In the genomic region with DNA sequence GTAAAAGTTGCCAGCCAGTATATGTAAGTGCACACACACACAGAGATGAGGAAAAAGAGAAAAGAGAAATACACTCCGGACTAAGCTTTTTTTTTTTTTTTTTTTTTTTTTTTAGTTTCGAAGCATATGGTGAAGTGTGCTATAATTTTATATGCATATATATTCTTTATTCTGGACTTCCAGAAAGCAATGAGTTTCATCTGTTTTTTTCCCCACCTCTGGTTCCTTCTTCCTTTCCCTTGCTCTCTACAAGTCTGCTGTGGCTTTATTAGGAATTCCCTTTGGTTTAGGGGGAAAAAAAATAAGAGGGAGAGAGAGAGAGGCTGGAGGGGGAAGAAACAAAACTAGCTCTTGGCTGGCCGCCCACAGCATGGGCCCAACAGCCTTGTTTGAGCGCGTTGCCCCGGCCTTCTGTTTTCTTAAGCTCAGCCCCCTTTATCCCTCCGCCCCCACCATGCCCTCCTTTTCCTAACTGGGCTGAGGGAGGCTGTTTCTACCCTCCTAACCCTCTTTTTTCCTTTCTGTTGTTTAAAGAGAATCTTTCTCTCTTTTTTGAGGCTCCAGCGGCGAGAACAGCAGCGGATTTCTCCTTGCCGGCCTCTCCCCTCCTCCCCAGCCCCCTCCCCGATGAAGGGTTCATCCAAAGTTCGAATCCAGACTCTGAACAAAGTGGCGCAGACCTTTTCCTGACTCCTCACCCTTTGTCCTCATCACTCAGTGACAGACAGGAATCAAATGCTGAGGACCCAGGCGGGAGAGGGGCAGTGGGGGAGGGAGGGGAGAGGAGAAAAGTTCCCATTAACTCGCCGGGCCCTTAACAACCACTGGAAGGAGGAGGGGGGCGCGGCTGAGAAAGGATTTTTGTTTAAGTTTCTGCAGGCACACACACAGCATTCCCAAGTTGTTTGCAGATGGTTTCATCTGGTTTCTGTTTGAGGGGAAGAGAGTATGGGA, we compare ENCODE assay signal across 1 cellular context.
TF ChIP-seq lines count a peak whose summit lies in the region.

No MANE protein-coding gene starts in this region.

TF ChIP-seq in H1, 55 proteins besides CTCF, POLR2A, EP300 and RAD21:
- no peak for TF ChIP-seq POLR2AphosphoS5 (IDR thresholded peaks at IDR 0.05; ENCODE audit: low read depth, low read length)
- TF ChIP-seq GTF2F1 (IDR thresholded peaks at IDR 0.05; ENCODE audit: borderline replicate concordance, low read depth, low read length): no peak
- no peak for TF ChIP-seq CEBPB (IDR thresholded peaks at IDR 0.05; ENCODE audit: low read depth, low read length)
- TF ChIP-seq PHF8 (conservative IDR thresholded peaks at IDR 0.05; ENCODE audit: low read depth, low read length): no peak
- TF ChIP-seq HDAC6 (IDR thresholded peaks at IDR 0.05; ENCODE audit: low read depth, low read length): no peak
- no peak for TF ChIP-seq BRCA1 (IDR thresholded peaks at IDR 0.05; ENCODE audit: low read depth, low read length)
- TF ChIP-seq KDM5A (IDR thresholded peaks at IDR 0.05; ENCODE audit: low read length): no peak
- TF ChIP-seq CBX5 (IDR thresholded peaks at IDR 0.05; ENCODE audit: low read depth, low read length): no peak
- peak; percentile 16; the same call in 1 of the 2 replicates for TF ChIP-seq SP1 (IDR thresholded peaks at IDR 0.05; ENCODE audit: low read depth, low read length)
- TF ChIP-seq EGR1 (IDR thresholded peaks at IDR 0.05; ENCODE audit: borderline replicate concordance, low read depth, low read length): no peak
- TF ChIP-seq CBX8 (IDR thresholded peaks at IDR 0.05; ENCODE audit: borderline replicate concordance, low read depth, low read length): no peak
- no peak for TF ChIP-seq KDM1A (IDR thresholded peaks at IDR 0.05; ENCODE audit: borderline replicate concordance, low read length)
- TF ChIP-seq ZNF274 (IDR thresholded peaks at IDR 0.05; ENCODE audit: borderline replicate concordance, extremely low read depth, low read length): no peak
- no peak for TF ChIP-seq SAP30 (IDR thresholded peaks at IDR 0.05; ENCODE audit: insufficient read depth, insufficient replicate concordance, low read length)
- TF ChIP-seq GABPA (IDR thresholded peaks at IDR 0.05; ENCODE audit: borderline replicate concordance, insufficient read depth, low read length): no peak
- no peak for TF ChIP-seq CTBP2 (IDR thresholded peaks at IDR 0.05; ENCODE audit: borderline replicate concordance, insufficient read depth, insufficient read length, low read length)
- no peak for TF ChIP-seq SP2 (IDR thresholded peaks at IDR 0.05; ENCODE audit: low read length)
- TF ChIP-seq RNF2 (IDR thresholded peaks at IDR 0.05; ENCODE audit: borderline replicate concordance, low read depth, low read length, missing control alignments, poor library complexity, severe bottlenecking): no peak
- TF ChIP-seq POU5F1 (IDR thresholded peaks at IDR 0.05; ENCODE audit: low read depth, low read length): no peak
- TF ChIP-seq RBBP5 (IDR thresholded peaks at IDR 0.05; ENCODE audit: borderline replicate concordance, low read depth, low read length): no peak
- TF ChIP-seq CHD2 (IDR thresholded peaks at IDR 0.05; ENCODE audit: low read length): no peak
- no peak for TF ChIP-seq FOSL1 (IDR thresholded peaks at IDR 0.05; ENCODE audit: insufficient read depth, low read depth, low read length)
- TF ChIP-seq, protein P1, sequence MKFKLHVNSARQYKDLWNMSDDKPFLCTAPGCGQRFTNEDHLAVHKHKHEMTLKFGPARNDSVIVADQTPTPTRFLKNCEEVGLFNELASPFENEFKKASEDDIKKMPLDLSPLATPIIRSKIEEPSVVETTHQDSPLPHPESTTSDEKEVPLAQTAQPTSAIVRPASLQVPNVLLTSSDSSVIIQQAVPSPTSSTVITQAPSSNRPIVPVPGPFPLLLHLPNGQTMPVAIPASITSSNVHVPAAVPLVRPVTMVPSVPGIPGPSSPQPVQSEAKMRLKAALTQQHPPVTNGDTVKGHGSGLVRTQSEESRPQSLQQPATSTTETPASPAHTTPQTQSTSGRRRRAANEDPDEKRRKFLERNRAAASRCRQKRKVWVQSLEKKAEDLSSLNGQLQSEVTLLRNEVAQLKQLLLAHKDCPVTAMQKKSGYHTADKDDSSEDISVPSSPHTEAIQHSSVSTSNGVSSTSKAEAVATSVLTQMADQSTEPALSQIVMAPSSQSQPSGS (IDR thresholded peaks at IDR 0.05; ENCODE audit: low read length): no peak
- TF ChIP-seq JUND (IDR thresholded peaks at IDR 0.05; ENCODE audit: low read length): no peak
- no peak for TF ChIP-seq HDAC2 (IDR thresholded peaks at IDR 0.05; ENCODE audit: borderline replicate concordance in 1 of 2, low read depth in 2 of 2, low read length in 2 of 2)
- TF ChIP-seq TAF7 (optimal IDR thresholded peaks at IDR 0.05; ENCODE audit: borderline replicate concordance, low read depth, low read length): no peak
- TF ChIP-seq, protein P2, sequence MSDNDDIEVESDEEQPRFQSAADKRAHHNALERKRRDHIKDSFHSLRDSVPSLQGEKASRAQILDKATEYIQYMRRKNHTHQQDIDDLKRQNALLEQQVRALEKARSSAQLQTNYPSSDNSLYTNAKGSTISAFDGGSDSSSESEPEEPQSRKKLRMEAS (IDR thresholded peaks at IDR 0.05): no peak
- no peak for TF ChIP-seq SIN3A (conservative IDR thresholded peaks at IDR 0.05 in 1 of 2, IDR thresholded peaks at IDR 0.05 in 1 of 2; ENCODE audit: low read depth in 1 of 2, low read length in 2 of 2)
- TF ChIP-seq TAF1 (IDR thresholded peaks at IDR 0.05; ENCODE audit: low read depth, low read length): 0 out of 2 replicates have a peak, but pooled peaks have one; percentile 32
- peak; percentile 90 for TF ChIP-seq ASH2L (IDR thresholded peaks at IDR 0.05; ENCODE audit: low read length)
- TF ChIP-seq, protein P3, sequence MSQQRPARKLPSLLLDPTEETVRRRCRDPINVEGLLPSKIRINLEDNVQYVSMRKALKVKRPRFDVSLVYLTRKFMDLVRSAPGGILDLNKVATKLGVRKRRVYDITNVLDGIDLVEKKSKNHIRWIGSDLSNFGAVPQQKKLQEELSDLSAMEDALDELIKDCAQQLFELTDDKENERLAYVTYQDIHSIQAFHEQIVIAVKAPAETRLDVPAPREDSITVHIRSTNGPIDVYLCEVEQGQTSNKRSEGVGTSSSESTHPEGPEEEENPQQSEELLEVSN (IDR thresholded peaks at IDR 0.05): no peak
- no peak for TF ChIP-seq YY1 (IDR thresholded peaks at IDR 0.05; ENCODE audit: low read depth, low read length)
- no peak for TF ChIP-seq NANOG (IDR thresholded peaks at IDR 0.05; ENCODE audit: insufficient read depth, low read depth, low read length, poor library complexity, severe bottlenecking)
- peak; percentile 84; the same call in 1 of the 2 replicates for TF ChIP-seq RXRA (IDR thresholded peaks at IDR 0.05; ENCODE audit: insufficient read depth, low read depth, low read length)
